Comparison of ENCODE assay signal across 8 cellular contexts in genomic region chr18:8052237-8052701, GRCh38.
A peak's percentile ranks its signal among the peaks of the same experiment; 100 is the strongest.
DNase-seq lines count a peak whose midpoint lies in the region; ATAC-seq and TF ChIP-seq lines count a peak whose summit lies in the region.

No MANE protein-coding gene starts in this region.

- H3K27me3 Mint-ChIP-seq in activated CD8-positive, alpha-beta T cell treated with anti-CD3 and anti-CD28 coated beads for 36 hours, result no peaks in the 10 kb centered on the region
- H3K27me3 Mint-ChIP-seq in naive thymus-derived CD4-positive, alpha-beta T cell, result peaks cover 0 to 4% (median 0%) of the 10 kb centered on the region in 5 donors
- H3K27me3 Mint-ChIP-seq in activated CD8-positive, alpha-beta memory T cell treated with anti-CD3 and anti-CD28 coated beads, Interleukin-2, amount 10 ng/mL, durations not matched to agents 7 days and 5 days, result no peaks in the 10 kb centered on the region

- H3K9me3 ChIP-seq in naive thymus-derived CD4-positive, alpha-beta T cell (ENCODE audit: control insufficient read depth in 2 of 3, low read length in 3 of 3), result no peaks in the 10 kb centered on the region

- no peaks in the 10 kb centered on the region for H3K36me3 ChIP-seq in naive thymus-derived CD4-positive, alpha-beta T cell (ENCODE audit: control insufficient read depth in 2 of 3, insufficient read depth in 3 of 3, low read length in 3 of 3)

- H3K27me3 ChIP-seq in naive thymus-derived CD4-positive, alpha-beta T cell (ENCODE audit: control insufficient read depth in 2 of 2, insufficient read depth in 2 of 2, low read length in 2 of 2), result no peaks in the 10 kb centered on the region

- no peak overlapping the region for H3K27ac Mint-ChIP-seq in activated CD8-positive, alpha-beta T cell treated with anti-CD3 and anti-CD28 coated beads for 36 hours
- no peak overlapping the region for H3K27ac Mint-ChIP-seq in naive thymus-derived CD4-positive, alpha-beta T cell
- H3K27ac Mint-ChIP-seq in activated CD8-positive, alpha-beta memory T cell treated with anti-CD3 and anti-CD28 coated beads, Interleukin-2, amount 10 ng/mL, durations not matched to agents 7 days and 5 days, result no peak overlapping the region

- H3K27ac ChIP-seq in naive thymus-derived CD4-positive, alpha-beta T cell (ENCODE audit: low read depth, low read length), result no peak overlapping the region

- DNase-seq in NCI-H2196 (lab: John Stamatoyannopoulos, UW; ENCODE audit: unreplicated experiment), result peak; percentile 12
- no peak for DNase-seq in NCI-H2196 treated with DMSO at 0.1 percent for 48 hours (lab: John Stamatoyannopoulos, UW; ENCODE audit: unreplicated experiment)
- peak; percentile 16 for DNase-seq in HT-29 (ENCODE audit: low spot score)
- peak; percentile 41 for DNase-seq in activated CD8-positive, alpha-beta T cell treated with anti-CD3 and anti-CD28 coated beads for 36 hours
- DNase-seq in naive thymus-derived CD4-positive, alpha-beta T cell, result peak in 1 of 9 donors; percentile 36
- no peak for DNase-seq in activated CD8-positive, alpha-beta memory T cell treated with anti-CD3 and anti-CD28 coated beads, Interleukin-2, amount 10 ng/mL, durations not matched to agents 7 days and 5 days

- H3K4me1 Mint-ChIP-seq in activated CD8-positive, alpha-beta T cell treated with anti-CD3 and anti-CD28 coated beads for 36 hours (ENCODE audit: low read depth), result peaks cover 4% of the 10 kb centered on the region
- peaks cover 0 to 33% (median 14%) of the 10 kb centered on the region in 7 donors for H3K4me1 Mint-ChIP-seq in naive thymus-derived CD4-positive, alpha-beta T cell
- peaks cover 2% of the 10 kb centered on the region for H3K4me1 Mint-ChIP-seq in activated CD8-positive, alpha-beta memory T cell treated with anti-CD3 and anti-CD28 coated beads, Interleukin-2, amount 10 ng/mL, durations not matched to agents 7 days and 5 days

- no peaks in the 10 kb centered on the region for H3K36me3 Mint-ChIP-seq in activated CD8-positive, alpha-beta T cell treated with anti-CD3 and anti-CD28 coated beads for 36 hours (ENCODE audit: low read depth)
- peaks cover 0 to 3% (median 0%) of the 10 kb centered on the region in 5 donors for H3K36me3 Mint-ChIP-seq in naive thymus-derived CD4-positive, alpha-beta T cell
- H3K36me3 Mint-ChIP-seq in activated CD8-positive, alpha-beta memory T cell treated with anti-CD3 and anti-CD28 coated beads, Interleukin-2, amount 10 ng/mL, durations not matched to agents 7 days and 5 days, result no peaks in the 10 kb centered on the region

- no peaks in the 10 kb centered on the region for H3K9me3 Mint-ChIP-seq in activated CD8-positive, alpha-beta T cell treated with anti-CD3 and anti-CD28 coated beads for 36 hours
- peaks cover 0 to 6% (median 0%) of the 10 kb centered on the region in 11 donors for H3K9me3 Mint-ChIP-seq in naive thymus-derived CD4-positive, alpha-beta T cell
- H3K9me3 Mint-ChIP-seq in activated CD8-positive, alpha-beta memory T cell treated with anti-CD3 and anti-CD28 coated beads, Interleukin-2, amount 10 ng/mL, durations not matched to agents 7 days and 5 days (ENCODE audit: low read depth), result no peaks in the 10 kb centered on the region

- POLR2A ChIA-PET in activated CD8-positive, alpha-beta T cell treated with anti-CD3 and anti-CD28 coated beads for 36 hours (lab: Charles Lee), result no interaction called here
- POLR2A ChIA-PET in naive thymus-derived CD4-positive, alpha-beta T cell (lab: Charles Lee), result no interaction called here

- no peak overlapping the region for H3K4me3 Mint-ChIP-seq in activated CD8-positive, alpha-beta T cell treated with anti-CD3 and anti-CD28 coated beads for 36 hours
- no peak overlapping the region for H3K4me3 Mint-ChIP-seq in naive thymus-derived CD4-positive, alpha-beta T cell
- no peak overlapping the region for H3K4me3 Mint-ChIP-seq in activated CD8-positive, alpha-beta memory T cell treated with anti-CD3 and anti-CD28 coated beads, Interleukin-2, amount 10 ng/mL, durations not matched to agents 7 days and 5 days

- intact Hi-C loops in activated CD8-positive, alpha-beta T cell treated with anti-CD3 and anti-CD28 coated beads for 36 hours (cut with micrococcal nuclease), result no loop called here
- intact Hi-C loops in naive thymus-derived CD4-positive, alpha-beta T cell (cut with micrococcal nuclease), result no loop called here

- peaks cover 0 to 6% of the 10 kb centered on the region in 2 donors for H3K4me1 ChIP-seq in naive thymus-derived CD4-positive, alpha-beta T cell (ENCODE audit: control insufficient read depth in 2 of 2, insufficient read depth in 2 of 2, low read length in 2 of 2)

- ATAC-seq in activated CD8-positive, alpha-beta T cell treated with anti-CD3 and anti-CD28 coated beads for 36 hours, result peak; percentile 55
- ATAC-seq in naive thymus-derived CD4-positive, alpha-beta T cell, result peak; percentile 73
- ATAC-seq in GM21360 (IDR thresholded peaks at IDR 0.05; ENCODE audit: unreplicated experiment), result no peak
- no peak for ATAC-seq in activated CD8-positive, alpha-beta memory T cell treated with anti-CD3 and anti-CD28 coated beads, Interleukin-2, amount 10 ng/mL, durations not matched to agents 7 days and 5 days
- no peak for ATAC-seq in HG03039 (IDR thresholded peaks at IDR 0.05; ENCODE audit: unreplicated experiment)

- no peak overlapping the region for H3K4me3 ChIP-seq in naive thymus-derived CD4-positive, alpha-beta T cell (ENCODE audit: low read length)

- CTCF ChIA-PET in activated CD8-positive, alpha-beta T cell treated with anti-CD3 and anti-CD28 coated beads for 36 hours (lab: Charles Lee), result interaction anchor here (1.4 kb wide), 1 partner anchor 9 kb away, joined by 3 read pairs; no protein-coding TSS in a partner anchor
- CTCF ChIA-PET in naive thymus-derived CD4-positive, alpha-beta T cell (lab: Charles Lee), result no interaction called here
- CTCF ChIA-PET in activated CD8-positive, alpha-beta memory T cell treated with anti-CD3 and anti-CD28 coated beads, Interleukin-2, amount 10 ng/mL, durations not matched to agents 7 days and 5 days (lab: Charles Lee), result no interaction called here

- TF ChIP-seq CTCF in activated CD8-positive, alpha-beta T cell treated with anti-CD3 and anti-CD28 coated beads for 36 hours (IDR thresholded peaks at IDR 0.05), result no peak

Comparison
In these comparisons a context has a peak if more than half of its experiments do, and no peak if none do; other contexts are left out.
1. DNase-seq: peak in NCI-H2196 (single experiment), HT-29 (single experiment) and activated CD8-positive, alpha-beta T cell treated with anti-CD3 and anti-CD28 coated beads for 36 hours (single experiment); none in NCI-H2196 treated with DMSO at 0.1 percent for 48 hours (single experiment) and activated CD8-positive, alpha-beta memory T cell treated with anti-CD3 and anti-CD28 coated beads, Interleukin-2, amount 10 ng/mL, durations not matched to agents 7 days and 5 days (single experiment).
2. ATAC-seq: peak in activated CD8-positive, alpha-beta T cell treated with anti-CD3 and anti-CD28 coated beads for 36 hours (single experiment) and naive thymus-derived CD4-positive, alpha-beta T cell (single experiment); none in GM21360 (single experiment), activated CD8-positive, alpha-beta memory T cell treated with anti-CD3 and anti-CD28 coated beads, Interleukin-2, amount 10 ng/mL, durations not matched to agents 7 days and 5 days (single experiment) and HG03039 (single experiment).